Comparison of ENCODE assay signal across 10 cellular contexts in the genomic region with DNA sequence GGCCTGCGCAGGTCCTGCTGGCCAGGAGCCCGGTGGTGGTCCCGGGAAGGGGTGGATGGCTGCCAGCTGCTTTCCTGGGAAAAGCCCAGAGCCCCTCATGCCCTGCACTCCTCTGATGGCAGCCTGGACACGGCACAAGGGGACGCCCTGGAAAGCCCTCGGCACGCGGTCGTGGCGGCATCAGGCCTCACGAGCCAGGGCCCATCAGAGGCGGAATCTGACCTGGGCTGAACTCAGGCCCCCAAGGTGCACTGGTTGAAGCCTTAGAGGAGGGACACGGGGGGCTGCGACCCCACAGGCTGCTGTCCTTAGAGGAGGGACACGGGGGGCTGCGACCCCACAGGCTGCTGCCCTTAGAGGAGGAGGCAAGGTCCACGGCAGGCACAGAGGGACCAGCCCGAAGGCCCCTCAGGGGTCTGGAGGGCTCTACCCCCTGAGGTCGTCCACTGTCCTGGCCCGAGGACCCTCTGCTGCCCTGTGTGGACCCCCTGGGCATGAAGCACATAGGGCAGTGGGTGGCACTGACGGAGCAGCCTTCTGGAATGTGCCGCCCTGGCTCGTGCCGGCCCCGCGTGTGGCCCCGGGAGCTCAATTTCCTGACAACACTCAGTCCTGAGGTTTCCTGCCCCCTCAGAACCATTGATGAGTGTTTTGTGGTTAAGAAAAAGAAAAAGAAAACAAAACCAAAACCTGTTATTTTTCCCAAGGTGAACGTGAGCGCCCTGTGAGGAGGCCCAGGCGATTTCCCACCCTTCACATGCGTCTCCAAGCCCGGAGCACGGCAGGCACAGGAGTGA. TPM values are rescaled to one million over a fixed set of nuclear protein-coding genes. Genes with fewer than 3 reads are reported as not detected.
DNase-seq lines count a peak whose midpoint lies in the region; ATAC-seq lines count a peak whose summit lies in the region.
"Had no signal": no experiment of that assay in that cellular context is flagged by ENCODE, and none has a peak within 500 bp of the region (broad histone marks: within the 10 kb centered on the region; RNA-seq: fewer than 3 reads in every experiment).

No MANE protein-coding gene starts in this region.

- H3K36me3 Mint-ChIP-seq in central memory CD8-positive, alpha-beta T cell (ENCODE audit: insufficient read depth): peaks cover 4% of the 10 kb centered on the region

- DNase-seq in HT1080 (ENCODE audit: low read depth) (peak; percentile 53), amniotic stem cell (lab: John Stamatoyannopoulos, UW) (no peak), occipital lobe (lab: John Stamatoyannopoulos, UW) (no peak)
- peak; percentile 64 to 70 for DNase-seq in activated CD4-positive, alpha-beta T cell treated with anti-CD3 and anti-CD28 coated beads, Interleukin-2, amount 50 U/mL, for 48 hours
- no peak for DNase-seq in central memory CD8-positive, alpha-beta T cell (ENCODE audit: low spot score in 2 of 2)
- DNase-seq in stimulated activated CD4-positive, alpha-beta T cell treated with anti-CD3 and anti-CD28 coated beads, TNF-alpha, amount 100 ng/mL, for 24 hours (ENCODE audit: low read depth in 3 of 3): peak; percentile 31 to 47 (median 38)
- DNase-seq: left cardiac atrium, NCI-H1048 had no signal

- H3K4me1 Mint-ChIP-seq in central memory CD8-positive, alpha-beta T cell: peaks cover 12% of the 10 kb centered on the region

- no peaks in the 10 kb centered on the region for H3K9me3 Mint-ChIP-seq in central memory CD8-positive, alpha-beta T cell

- H3K27ac Mint-ChIP-seq in central memory CD8-positive, alpha-beta T cell (ENCODE audit: low read depth): peak overlapping the region; percentile 87

- H3K4me3 Mint-ChIP-seq in central memory CD8-positive, alpha-beta T cell: peak overlapping the region; percentile 73

- ATAC-seq in central memory CD8-positive, alpha-beta T cell (replicated peaks; ENCODE audit: extremely low read depth, poor library complexity, severe bottlenecking): peak; percentile 61
- no peak for ATAC-seq in HG02840 (IDR thresholded peaks at IDR 0.05; ENCODE audit: low FRiP score, unreplicated experiment)
- no peak for ATAC-seq in GM18873 (IDR thresholded peaks at IDR 0.05; ENCODE audit: low FRiP score, unreplicated experiment)

- H3K27me3 Mint-ChIP-seq in central memory CD8-positive, alpha-beta T cell: peaks cover 8% of the 10 kb centered on the region

RNA-seq across cellular contexts. Expression of a gene that starts 22.2 kb away (rescaled TPM):
- total RNA-seq in HT1080 (2014; rRNA removed; shearing (Covaris generic)): not detected in 2 replicates
- polyA plus RNA-seq in HT1080 (2015; cell fraction: cytosol; rRNA removed): not detected in 2 replicates
- not detected in 2 replicates for polyA plus RNA-seq in HT1080 (2015; cell fraction: nucleus; rRNA removed)
- 20.1 TPM for total RNA-seq in occipital lobe

RNA-seq across cellular contexts. Expression of a gene that starts 33.0 kb away (rescaled TPM):
- total RNA-seq in HT1080 (2014; rRNA removed; shearing (Covaris generic)): not detected in 2 replicates
- not detected in 2 replicates for polyA plus RNA-seq in HT1080 (2015; cell fraction: cytosol; rRNA removed)
- polyA plus RNA-seq in HT1080 (2015; cell fraction: nucleus; rRNA removed): not detected in 2 replicates
- total RNA-seq in occipital lobe: 9.4 TPM

Comparison
In these comparisons a context has a peak if more than half of its experiments do, and no peak if none do; other contexts are left out.
1. DNase-seq: peak in HT1080 (single experiment), activated CD4-positive, alpha-beta T cell treated with anti-CD3 and anti-CD28 coated beads, Interleukin-2, amount 50 U/mL, for 48 hours (2 of 2) and stimulated activated CD4-positive, alpha-beta T cell treated with anti-CD3 and anti-CD28 coated beads, TNF-alpha, amount 100 ng/mL, for 24 hours (3 of 3); none in central memory CD8-positive, alpha-beta T cell (0 of 2), amniotic stem cell (single experiment) and occipital lobe (single experiment).
2. RNA of a gene that starts 22.2 kb away (total RNA-seq): 20.1 TPM in occipital lobe (single experiment); not detected in HT1080; every median in the first group is over 10 times any median in the second.
3. RNA of a gene that starts 33.0 kb away (total RNA-seq): 9.4 TPM in occipital lobe (single experiment); not detected in HT1080; every median in the first group is over 10 times any median in the second.